Comparison of ENCODE assay signal across 8 cellular contexts in the genomic region with DNA sequence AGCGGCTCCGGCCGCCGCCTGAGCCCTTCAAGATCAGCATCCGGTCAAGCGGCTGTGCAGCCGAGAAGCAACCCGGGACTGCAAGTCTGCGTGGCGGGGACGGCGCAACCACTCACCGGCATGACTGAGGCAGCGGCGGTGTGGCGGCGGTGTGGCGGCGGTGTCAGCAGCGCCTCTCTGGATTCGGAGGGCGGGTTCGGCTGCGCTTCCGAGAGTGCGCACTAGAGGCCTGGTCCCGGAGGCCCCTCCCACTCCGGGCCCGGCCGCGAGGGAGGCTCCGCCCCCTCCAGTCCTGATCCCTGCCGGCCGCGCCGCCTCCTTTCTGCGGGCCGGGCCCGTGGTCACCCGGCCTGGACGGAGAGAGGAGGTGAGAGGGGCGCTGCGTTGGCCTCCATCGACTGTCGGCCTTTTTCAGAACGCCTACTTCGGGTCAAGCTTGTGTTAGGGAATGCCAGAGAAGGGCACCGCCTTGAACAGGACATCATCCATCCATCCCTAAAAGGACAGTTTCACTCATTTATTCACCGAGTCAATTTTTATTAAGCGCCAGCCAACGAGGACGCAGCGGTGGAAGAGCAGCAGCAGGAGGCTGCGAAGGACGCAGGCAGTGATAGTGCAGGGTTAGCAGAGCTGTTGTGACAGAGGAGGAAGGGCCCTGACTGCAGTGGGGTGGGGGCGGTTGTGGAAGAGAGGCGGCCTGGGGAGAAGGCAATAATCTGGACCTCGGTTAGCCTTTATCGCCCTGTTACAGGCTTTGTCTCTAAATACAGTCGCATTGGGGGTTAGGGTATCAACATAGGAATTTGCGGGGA. TPM values are rescaled to one million over a fixed set of nuclear protein-coding genes. Genes with fewer than 3 reads are reported as not detected.
DNase-seq lines count a peak whose midpoint lies in the region; ATAC-seq and TF ChIP-seq lines count a peak whose summit lies in the region.

Gene ATOX1 (minus strand): TSS at position 202 of the 812 bp plus-strand sequence. CDS start 80 bp downstream, at position 122.

- peak within 1 kb of the TSS; percentile 82 for H3K9ac ChIP-seq in SK-N-MC (ENCODE audit: insufficient read length)

- H3K4me3 ChIP-seq in LNCaP clone FGC (ENCODE audit: low read depth, low read length): peak within 1 kb of the TSS; percentile 91
- peak within 1 kb of the TSS; percentile 92 for H3K4me3 ChIP-seq in SK-N-MC
- peak within 1 kb of the TSS; percentile 79 to 82 for H3K4me3 ChIP-seq in gastroesophageal sphincter
- H3K4me3 ChIP-seq in suprapubic skin: peak within 1 kb of the TSS; percentile 78

- H3K9me3 ChIP-seq in SK-N-MC (ENCODE audit: low read depth, low read length) (no peaks in the 10 kb centered on the region), gastroesophageal sphincter (no peaks in the 10 kb centered on the region), suprapubic skin (no peaks in the 10 kb centered on the region)

- TF ChIP-seq POLR2A in gastroesophageal sphincter (IDR thresholded peaks at IDR 0.05) (peak; percentile 85 to 87), suprapubic skin (IDR thresholded peaks at IDR 0.05) (peak; percentile 20 to 82)

- peak; percentile 77 for DNase-seq in GDM1 (lab: John Stamatoyannopoulos, UW)
- DNase-seq in GOT3 (lab: John Stamatoyannopoulos, UW): peak; percentile 87
- peak; percentile 59 for DNase-seq in LNCaP clone FGC (ENCODE audit: low read depth)
- no peak for DNase-seq in SK-N-MC (ENCODE audit: low read depth, low spot score)
- DNase-seq in activated naive CD4-positive, alpha-beta T cell treated with anti-CD3 and anti-CD28 coated beads, Interleukin-2, amount 10 ng/mL, durations not matched to agents 7 days and 5 days: peak; percentile 93
- peak; percentile 91 for DNase-seq in occipital lobe (lab: John Stamatoyannopoulos, UW)
- peak; percentile 92 to 96 for DNase-seq in suprapubic skin (ENCODE audit: low spot score in 2 of 2)

- H3K36me3 ChIP-seq in SK-N-MC (ENCODE audit: insufficient read depth, low read length) (no peaks in the 10 kb centered on the region), gastroesophageal sphincter (peaks cover 0 to under 1% of the 10 kb centered on the region in 2 donors), suprapubic skin (peaks cover 2% of the 10 kb centered on the region)

- peak within 1 kb of the TSS; percentile 87 for H3K27ac Mint-ChIP-seq in activated naive CD4-positive, alpha-beta T cell treated with anti-CD3 and anti-CD28 coated beads, Interleukin-2, amount 10 ng/mL, durations not matched to agents 7 days and 5 days

- H3K36me3 Mint-ChIP-seq in activated naive CD4-positive, alpha-beta T cell treated with anti-CD3 and anti-CD28 coated beads, Interleukin-2, amount 10 ng/mL, durations not matched to agents 7 days and 5 days: peaks cover 10% of the 10 kb centered on the region

- H3K9me3 Mint-ChIP-seq in activated naive CD4-positive, alpha-beta T cell treated with anti-CD3 and anti-CD28 coated beads, Interleukin-2, amount 10 ng/mL, durations not matched to agents 7 days and 5 days: no peaks in the 10 kb centered on the region

- H3K4me1 ChIP-seq in gastroesophageal sphincter (peaks cover 4 to 39% (median 12%) of the 10 kb centered on the region in 3 donors), suprapubic skin (peaks cover 23% of the 10 kb centered on the region)

- peak within 1 kb of the TSS; percentile 77 for H3K4me3 Mint-ChIP-seq in activated naive CD4-positive, alpha-beta T cell treated with anti-CD3 and anti-CD28 coated beads, Interleukin-2, amount 10 ng/mL, durations not matched to agents 7 days and 5 days

- CTCF ChIA-PET in activated naive CD4-positive, alpha-beta T cell treated with anti-CD3 and anti-CD28 coated beads, Interleukin-2, amount 10 ng/mL, durations not matched to agents 7 days and 5 days (lab: Charles Lee): interaction anchor here (1.3 to 1.8 kb wide), 2 partner anchors 12 to 19 kb away, joined by 4 to 6 read pairs; no protein-coding TSS in a partner anchor

- H3K27me3 ChIP-seq in gastroesophageal sphincter: no peaks in the 10 kb centered on the region
- H3K27me3 ChIP-seq in suprapubic skin: no peaks in the 10 kb centered on the region

- TF ChIP-seq EP300 in gastroesophageal sphincter (IDR thresholded peaks at IDR 0.05) (no peak), suprapubic skin (IDR thresholded peaks at IDR 0.05) (no peak)

- H3K27ac ChIP-seq in SK-N-MC (no peak within 1 kb of the TSS), gastroesophageal sphincter (peak within 1 kb of the TSS; percentile 75 to 92 (median 88)), suprapubic skin (peak within 1 kb of the TSS; percentile 87)

- TF ChIP-seq CTCF in LNCaP clone FGC (IDR thresholded peaks at IDR 0.05; ENCODE audit: control insufficient read depth, extremely low read depth, insufficient read depth) (no peak), gastroesophageal sphincter (IDR thresholded peaks at IDR 0.05) (peak in 3 of 4 experiments; percentile 44 to 59 (median 44)), suprapubic skin (IDR thresholded peaks at IDR 0.05) (peak; percentile 14 to 29)

- 12 to 13% methylated on average over 13 of the region's 61 CpGs for WGBS in gastroesophageal sphincter (ENCODE audit: low coverage in 1 of 2), 2 donors
- WGBS in suprapubic skin: 9% methylated on average over 28 of the region's 61 CpGs

- H3K27me3 Mint-ChIP-seq in activated naive CD4-positive, alpha-beta T cell treated with anti-CD3 and anti-CD28 coated beads, Interleukin-2, amount 10 ng/mL, durations not matched to agents 7 days and 5 days: peaks cover 3% of the 10 kb centered on the region

- ATAC-seq in gastroesophageal sphincter: peak; percentile 99

- peaks cover 38% of the 10 kb centered on the region for H3K4me1 Mint-ChIP-seq in activated naive CD4-positive, alpha-beta T cell treated with anti-CD3 and anti-CD28 coated beads, Interleukin-2, amount 10 ng/mL, durations not matched to agents 7 days and 5 days

RNA-seq across cellular contexts. Expression of gene ATOX1, which starts in this region (rescaled TPM):
- total RNA-seq in gastroesophageal sphincter (100 to 1,000 TPM in 1 of 4 donors, 10 to 100 TPM in 3; 61.6 to 145 (median 74.6) TPM), occipital lobe (16.5 TPM), suprapubic skin (100 to 1,000 TPM in 1 of 4 donors, 10 to 100 TPM in 3; 59.0 to 185 (median 92.1) TPM)
